19 cellular contexts compared by ENCODE assay signal in genomic region chr3:182983811-182984210, GRCh38. TPM values are rescaled to one million over a fixed set of nuclear protein-coding genes. Genes with fewer than 3 reads are reported as not detected.
A peak's percentile ranks its signal among the peaks of the same experiment; 100 is the strongest.
DNase-seq lines count a peak whose midpoint lies in the region; ATAC-seq and TF ChIP-seq lines count a peak whose summit lies in the region.
"Had no signal": no experiment of that assay in that cellular context is flagged by ENCODE, and none has a peak within 500 bp of the region (broad histone marks: within the 10 kb centered on the region; RNA-seq: fewer than 3 reads in every experiment).

No MANE protein-coding gene starts in this region.

- TF ChIP-seq CTCF in cardiac fibroblast (IDR thresholded peaks at IDR 0.05; ENCODE audit: low read depth, low read length), result no peak
- no peak for TF ChIP-seq CTCF in osteoblast (IDR thresholded peaks at IDR 0.05; ENCODE audit: extremely low read depth, low read depth, low read length)
- TF ChIP-seq CTCF in heart right ventricle (IDR thresholded peaks at IDR 0.05), result no peak

- H3K4me1 Mint-ChIP-seq in natural killer cell treated with Interleukin-12 subunit alpha and Interleukin-12 subunit beta and Interleukin-15 and Interleukin-18, amount 100 ng/mL, for 72 hours (ENCODE audit: low read depth in 2 of 2), result peaks cover 9 to 15% of the 10 kb centered on the region in 2 donors

- peaks cover 7% of the 10 kb centered on the region for H4K20me1 ChIP-seq in osteoblast (ENCODE audit: insufficient read depth, low read length)

- intact Hi-C loops in heart right ventricle (cut with DNase I), result no loop called here

- H3K36me3 Mint-ChIP-seq in natural killer cell treated with Interleukin-12 subunit alpha and Interleukin-12 subunit beta and Interleukin-15 and Interleukin-18, amount 100 ng/mL, for 72 hours, result peaks cover 5% of the 10 kb centered on the region

- H3K27me3 ChIP-seq in osteoblast (ENCODE audit: insufficient read depth, low read length) (no peaks in the 10 kb centered on the region), heart right ventricle (no peaks in the 10 kb centered on the region)

- H3K4me3 Mint-ChIP-seq in natural killer cell treated with Interleukin-12 subunit alpha and Interleukin-12 subunit beta and Interleukin-15 and Interleukin-18, amount 100 ng/mL, for 72 hours, result no peak overlapping the region

- H3K27me3 Mint-ChIP-seq in natural killer cell treated with Interleukin-12 subunit alpha and Interleukin-12 subunit beta and Interleukin-15 and Interleukin-18, amount 100 ng/mL, for 72 hours, result no peaks in the 10 kb centered on the region

- no peaks in the 10 kb centered on the region for H3K9me3 Mint-ChIP-seq in natural killer cell treated with Interleukin-12 subunit alpha and Interleukin-12 subunit beta and Interleukin-15 and Interleukin-18, amount 100 ng/mL, for 72 hours

- peaks cover 11% of the 10 kb centered on the region for H3K79me2 ChIP-seq in osteoblast (ENCODE audit: insufficient read depth, low read length)

- peak; percentile 34 for DNase-seq in COLO829 (ENCODE audit: low spot score)
- peak; percentile 8 for DNase-seq in MV-4-11 (lab: John Stamatoyannopoulos, UW)
- DNase-seq in cardiac fibroblast (ENCODE audit: low read depth in 2 of 2), result peak; percentile 40 to 48
- DNase-seq in foreskin melanocyte, result peak; percentile 72
- DNase-seq in natural killer cell treated with Interleukin-12 subunit alpha and Interleukin-12 subunit beta and Interleukin-15 and Interleukin-18, amount 100 ng/mL, for 72 hours (ENCODE audit: low spot score), result no peak
- no peak for DNase-seq in osteoblast (ENCODE audit: insufficient read length, low spot score, missing footprints)
- DNase-seq in heart right ventricle, result no peak
- DNase-seq in germinal center (ENCODE audit: low spot score), result no peak
- DNase-seq: Calu3, DMS79 treated with DMSO at 0.1 percent for 48 hours, GM23248, KBM-7, NCI-H1417 treated with DMSO at 0.1 percent for 48 hours, NCI-H2029 treated with DMSO at 0.1 percent for 48 hours, NCI-H446, NCI-H774, Right ventricle myocardium superior had no signal

- H3K9me3 ChIP-seq in osteoblast (ENCODE audit: low read depth, low read length) (no peaks in the 10 kb centered on the region), heart right ventricle (no peaks in the 10 kb centered on the region)

- H3K36me3 ChIP-seq in osteoblast (ENCODE audit: insufficient read depth, low read length) (no peaks in the 10 kb centered on the region), heart right ventricle (no peaks in the 10 kb centered on the region)

- H2AFZ ChIP-seq in osteoblast (ENCODE audit: low read length), result no peak overlapping the region
- H2AFZ ChIP-seq: GM23248 had no signal

- no peak for ATAC-seq in natural killer cell treated with Interleukin-12 subunit alpha and Interleukin-12 subunit beta and Interleukin-15 and Interleukin-18, amount 100 ng/mL, for 72 hours
- ATAC-seq in heart right ventricle, result no peak
- ATAC-seq: Panc1, SK-N-SH treated with all-trans-retinoic acid at 6 μM for 48 hours had no signal

- H3K27ac ChIP-seq in osteoblast (ENCODE audit: low read depth, low read length) (no peak overlapping the region), heart right ventricle (no peak overlapping the region)
- H3K27ac ChIP-seq: GM23248 had no signal

- H3K4me3 ChIP-seq in cardiac fibroblast (replicated peaks in 1 of 2; ENCODE audit: low read depth in 2 of 2, low read length in 2 of 2) (no peak overlapping the region), osteoblast (ENCODE audit: insufficient read depth, low read length) (no peak overlapping the region), heart right ventricle (no peak overlapping the region)
- H3K4me3 ChIP-seq: GM23248 had no signal

- H3K27ac Mint-ChIP-seq in natural killer cell treated with Interleukin-12 subunit alpha and Interleukin-12 subunit beta and Interleukin-15 and Interleukin-18, amount 100 ng/mL, for 72 hours, result no peak overlapping the region

- H3K4me1 ChIP-seq in osteoblast (ENCODE audit: insufficient read depth, low read length) (peaks cover 10% of the 10 kb centered on the region), heart right ventricle (peaks cover 0 to 17% (median 9%) of the 10 kb centered on the region in 9 donors)

- H3K4me2 ChIP-seq in osteoblast (ENCODE audit: insufficient read depth, low read length), result no peak overlapping the region

RNA-seq across cellular contexts. Expression of gene DCUN1D1, which starts 3.5 kb away (rescaled TPM):
- 10 to 100 TPM; 49.6 to 55.9 TPM for total RNA-seq in natural killer cell treated with Interleukin-12 subunit alpha and Interleukin-12 subunit beta and Interleukin-15 and Interleukin-18, amount 100 ng/mL, for 72 hours
- total RNA-seq in osteoblast (35.1 and 38.4 TPM in 2 replicates), heart right ventricle (10 to 100 TPM; 30.7 to 45.2 (median 36.5) TPM)
- polyA plus RNA-seq in heart right ventricle, result 1 to 10 TPM; 7.9 to 8.2 TPM

Comparison
In these comparisons a context has a peak if more than half of its experiments do, and no peak if none do; other contexts are left out.
1. DNase-seq: peak in COLO829 (single experiment), MV-4-11 (single experiment), cardiac fibroblast (2 of 2) and foreskin melanocyte (single experiment); none in natural killer cell treated with Interleukin-12 subunit alpha and Interleukin-12 subunit beta and Interleukin-15 and Interleukin-18, amount 100 ng/mL, for 72 hours (single experiment), osteoblast (single experiment), heart right ventricle (0 of 2) and germinal center (single experiment).